In genomic region chr6:146895772-146896061, GRCh38 we compare ENCODE assay signal across 35 cellular contexts.
"Had no signal": no experiment of that assay in that cellular context is flagged by ENCODE, and none has a peak within 500 bp of the region (broad histone marks: within the 10 kb centered on the region; RNA-seq: fewer than 3 reads in every experiment).

No MANE protein-coding gene starts in this region.

- H3K4me1 Mint-ChIP-seq: activated B cell treated with CpG ODN at 0.5 μM for 24 hours; activated T-helper 17 cell treated with anti-CD3 and anti-CD28 coated beads, Interleukin-2, amount 50 U/mL, for 72 hours had no signal

- H3K36me3 ChIP-seq: adrenal gland, brain microvascular endothelial cell, breast epithelium had no signal

- ATAC-seq: activated CD8-positive, alpha-beta T cell treated with anti-CD3 and anti-CD28 coated beads for 36 hours; activated naive CD4-positive, alpha-beta T cell treated with anti-CD3 and anti-CD28 coated beads, Interleukin-2, amount 50 U/mL, for 72 hours; activated T-cell treated with anti-CD3 and anti-CD28 coated beads, Interleukin-2, amount 50 U/mL, for 4 hours; activated T-cell treated with anti-CD3 and anti-CD28 coated beads, Interleukin-2, amount 50 U/mL, for 72 hours; activated T-helper 17 cell treated with anti-CD3 and anti-CD28 coated beads, Interleukin-2, amount 50 U/mL, for 72 hours; body of pancreas had no signal

- H3K36me3 Mint-ChIP-seq: activated CD4-positive, alpha-beta memory T cell treated with anti-CD3 and anti-CD28 coated beads for 36 hours; activated naive CD4-positive, alpha-beta T cell treated with anti-CD3 and anti-CD28 coated beads, Interleukin-2, amount 50 U/mL, for 72 hours; activated naive CD8-positive, alpha-beta T cell treated with anti-CD3 and anti-CD28 coated beads for 36 hours had no signal

- H3K27ac Mint-ChIP-seq: activated B cell treated with CpG ODN at 0.5 μM for 24 hours; activated CD4-positive, alpha-beta memory T cell treated with anti-CD3 and anti-CD28 coated beads for 36 hours; activated CD4-positive, alpha-beta T cell treated with anti-CD3 and anti-CD28 coated beads, Interleukin-2, amount 10 ng/mL, durations not matched to agents 24 days and 14 days; activated CD8-positive, alpha-beta T cell treated with anti-CD3 and anti-CD28 coated beads for 36 hours; activated naive CD4-positive, alpha-beta T cell treated with anti-CD3 and anti-CD28 coated beads for 36 hours; activated naive CD4-positive, alpha-beta T cell treated with anti-CD3 and anti-CD28 coated beads, Interleukin-2, amount 50 U/mL, for 72 hours; activated naive CD8-positive, alpha-beta T cell treated with anti-CD3 and anti-CD28 coated beads for 36 hours; activated T-cell treated with anti-CD3 and anti-CD28 coated beads, Interleukin-2, amount 50 U/mL, for 72 hours; activated T-helper 1 cell treated with anti-CD3 and anti-CD28 coated beads, Interleukin-12 subunit alpha, Interleukin-12 subunit beta, Interleukin-2, Interleukin-4 antibody, amounts not matched to agents 30 ng/mL and 10 ng/mL and 1 ng/mL, durations not matched to agents 14 hours and 24 hours and 36 hours; activated T-helper 17 cell treated with anti-CD3 and anti-CD28 coated beads, Interleukin-2, amount 50 U/mL, for 72 hours; T-helper 1 cell treated with Interleukin-12 subunit alpha and Interleukin-12 subunit beta and Interleukin-4 antibody, amounts not matched to agents 30 μg/mL and 1 μg/mL, for 36 hours; T-helper 2 cell treated with Interferon-gamma antibody and Interleukin-4, amounts not matched to agents 5 μg/mL and 100 μg/mL, for 36 hours had no signal

- H3K9me3 Mint-ChIP-seq: activated B cell treated with CpG ODN at 0.5 μM for 24 hours; activated CD4-positive, alpha-beta memory T cell treated with anti-CD3 and anti-CD28 coated beads for 36 hours; activated CD8-positive, alpha-beta T cell treated with anti-CD3 and anti-CD28 coated beads for 36 hours; activated naive CD4-positive, alpha-beta T cell treated with anti-CD3 and anti-CD28 coated beads for 36 hours; activated naive CD4-positive, alpha-beta T cell treated with anti-CD3 and anti-CD28 coated beads, Interleukin-2, amount 50 U/mL, for 72 hours; activated naive CD8-positive, alpha-beta T cell treated with anti-CD3 and anti-CD28 coated beads for 36 hours; activated T-cell treated with anti-CD3 and anti-CD28 coated beads, Interleukin-2, amount 50 U/mL, for 4 hours; activated T-helper 1 cell treated with anti-CD3 and anti-CD28 coated beads, Interleukin-12 subunit alpha, Interleukin-12 subunit beta, Interleukin-2, Interleukin-4 antibody, amounts not matched to agents 30 ng/mL and 10 ng/mL and 1 ng/mL, durations not matched to agents 14 hours and 24 hours and 36 hours; activated T-helper 17 cell treated with anti-CD3 and anti-CD28 coated beads, Interleukin-2, amount 50 U/mL, for 72 hours; T-helper 1 cell treated with Interleukin-12 subunit alpha and Interleukin-12 subunit beta and Interleukin-4 antibody, amounts not matched to agents 30 μg/mL and 1 μg/mL, for 36 hours; T-helper 2 cell treated with Interferon-gamma antibody and Interleukin-4, amounts not matched to agents 5 μg/mL and 100 μg/mL, for 36 hours had no signal

- H3K4me1 ChIP-seq: adrenal gland, body of pancreas, breast epithelium had no signal

- DNase-seq: activated B cell treated with CpG ODN at 0.5 μM for 24 hours; activated CD4-positive, alpha-beta memory T cell treated with anti-CD3 and anti-CD28 coated beads for 36 hours; activated CD4-positive, alpha-beta T cell treated with anti-CD3 and anti-CD28 coated beads for 4 hours; activated CD4-positive, alpha-beta T cell treated with anti-CD3 and anti-CD28 coated beads, Interleukin-2, amount 10 ng/mL, durations not matched to agents 24 days and 14 days; activated CD4-positive, alpha-beta T cell treated with anti-CD3 and anti-CD28 coated beads, Interleukin-2, amount 50 U/mL, for 1 hour; activated CD4-positive, alpha-beta T cell treated with anti-CD3 and anti-CD28 coated beads, Interleukin-2, amount 50 U/mL, for 4 hours; activated CD4-positive, CD25-positive, alpha-beta regulatory T cell treated with anti-CD3 and anti-CD28 coated beads, Interleukin-2, amount 50 U/mL, for 72 hours; activated CD8-positive, alpha-beta memory T cell treated with anti-CD3 and anti-CD28 coated beads, Interleukin-2, amount 50 U/mL, for 4 hours; activated CD8-positive, alpha-beta T cell treated with anti-CD3 and anti-CD28 coated beads for 36 hours; activated effector memory CD4-positive, alpha-beta T cell treated with anti-CD3 and anti-CD28 coated beads, Interleukin-2, amount 50 U/mL, for 16 hours; activated gamma-delta T cell treated with Interleukin-2 at 50 U/mL for 16 hours; activated naive CD4-positive, alpha-beta T cell; activated naive CD4-positive, alpha-beta T cell treated with anti-CD3 and anti-CD28 coated beads for 36 hours; activated naive CD4-positive, alpha-beta T cell treated with anti-CD3 and anti-CD28 coated beads, Interleukin-2, amount 50 U/mL, for 16 hours; activated naive CD8-positive, alpha-beta T cell treated with anti-CD3 and anti-CD28 coated beads for 36 hours; activated T-cell treated with anti-CD3 and anti-CD28 coated beads for 4 hours; activated T-cell treated with anti-CD3 and anti-CD28 coated beads, Interleukin-2, amount 50 U/mL, for 1 hour; activated T-cell treated with anti-CD3 and anti-CD28 coated beads, Interleukin-2, amount 50 U/mL, for 4 hours; activated T-cell treated with anti-CD3 and anti-CD28 coated beads, Interleukin-2, amount 50 U/mL, for 72 hours; adrenal gland; amniotic stem cell; aorta; body of pancreas; brain microvascular endothelial cell; central memory CD4-positive, alpha-beta T cell; T-helper 1 cell; T-helper 2 cell; T-helper 9 cell had no signal

- H3K9me3 ChIP-seq: adrenal gland, body of pancreas, breast epithelium had no signal

- H3K27me3 ChIP-seq: adrenal gland, body of pancreas, brain microvascular endothelial cell, breast epithelium had no signal

- H3K4me3 ChIP-seq: adrenal gland, body of pancreas, breast epithelium had no signal

- H3K4me3 Mint-ChIP-seq: activated B cell treated with CpG ODN at 0.5 μM for 24 hours; activated CD4-positive, alpha-beta memory T cell treated with anti-CD3 and anti-CD28 coated beads for 36 hours; activated CD4-positive, alpha-beta T cell treated with anti-CD3 and anti-CD28 coated beads, Interleukin-2, amount 10 ng/mL, durations not matched to agents 24 days and 14 days; activated CD8-positive, alpha-beta T cell treated with anti-CD3 and anti-CD28 coated beads for 36 hours; activated naive CD4-positive, alpha-beta T cell treated with anti-CD3 and anti-CD28 coated beads for 36 hours; activated naive CD8-positive, alpha-beta T cell treated with anti-CD3 and anti-CD28 coated beads for 36 hours; activated T-cell treated with anti-CD3 and anti-CD28 coated beads, Interleukin-2, amount 50 U/mL, for 4 hours; activated T-cell treated with anti-CD3 and anti-CD28 coated beads, Interleukin-2, amount 50 U/mL, for 72 hours; activated T-helper 1 cell treated with anti-CD3 and anti-CD28 coated beads, Interleukin-12 subunit alpha, Interleukin-12 subunit beta, Interleukin-2, Interleukin-4 antibody, amounts not matched to agents 30 ng/mL and 10 ng/mL and 1 ng/mL, durations not matched to agents 14 hours and 24 hours and 36 hours; activated T-helper 17 cell treated with anti-CD3 and anti-CD28 coated beads, Interleukin-2, amount 50 U/mL, for 72 hours; T-helper 1 cell treated with Interleukin-12 subunit alpha and Interleukin-12 subunit beta and Interleukin-4 antibody, amounts not matched to agents 30 μg/mL and 1 μg/mL, for 36 hours; T-helper 2 cell treated with Interferon-gamma antibody and Interleukin-4, amounts not matched to agents 5 μg/mL and 100 μg/mL, for 36 hours had no signal

- H3K27ac ChIP-seq: adrenal gland, body of pancreas, brain microvascular endothelial cell, breast epithelium, VCaP had no signal
